1 cellular context compared by ENCODE assay signal in the genomic region with DNA sequence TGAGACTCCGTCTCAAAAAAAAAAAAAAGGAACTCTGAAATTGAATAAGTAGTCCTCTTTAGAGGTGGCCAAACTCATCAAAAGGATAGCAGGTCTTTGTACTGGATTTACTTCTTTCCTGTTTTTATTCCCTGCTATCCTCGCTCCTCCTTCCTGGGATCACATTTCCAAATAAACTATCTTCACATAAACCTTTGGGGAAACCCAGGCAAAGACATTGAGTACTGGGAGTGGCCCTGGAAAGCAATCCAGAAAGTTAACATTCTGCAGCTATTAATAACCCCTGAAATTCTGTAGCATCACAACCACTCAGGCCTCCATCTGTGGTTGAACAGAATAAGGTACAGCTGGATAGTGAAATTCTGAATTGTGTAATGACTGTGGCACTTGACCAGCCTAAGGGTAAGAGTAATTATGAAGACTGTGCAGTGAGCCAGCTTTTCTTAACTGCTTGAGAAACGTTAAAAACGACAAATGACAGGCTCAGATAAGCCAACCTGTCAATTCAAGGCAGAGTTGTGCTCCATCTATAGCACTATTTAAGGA.
TF ChIP-seq lines count a peak whose summit lies in the region.

No MANE protein-coding gene starts in this region.

TF ChIP-seq in GM12878, 131 proteins besides CTCF, POLR2A, EP300 and RAD21 (continued from another document and continues in another):
- TF ChIP-seq, protein P1, sequence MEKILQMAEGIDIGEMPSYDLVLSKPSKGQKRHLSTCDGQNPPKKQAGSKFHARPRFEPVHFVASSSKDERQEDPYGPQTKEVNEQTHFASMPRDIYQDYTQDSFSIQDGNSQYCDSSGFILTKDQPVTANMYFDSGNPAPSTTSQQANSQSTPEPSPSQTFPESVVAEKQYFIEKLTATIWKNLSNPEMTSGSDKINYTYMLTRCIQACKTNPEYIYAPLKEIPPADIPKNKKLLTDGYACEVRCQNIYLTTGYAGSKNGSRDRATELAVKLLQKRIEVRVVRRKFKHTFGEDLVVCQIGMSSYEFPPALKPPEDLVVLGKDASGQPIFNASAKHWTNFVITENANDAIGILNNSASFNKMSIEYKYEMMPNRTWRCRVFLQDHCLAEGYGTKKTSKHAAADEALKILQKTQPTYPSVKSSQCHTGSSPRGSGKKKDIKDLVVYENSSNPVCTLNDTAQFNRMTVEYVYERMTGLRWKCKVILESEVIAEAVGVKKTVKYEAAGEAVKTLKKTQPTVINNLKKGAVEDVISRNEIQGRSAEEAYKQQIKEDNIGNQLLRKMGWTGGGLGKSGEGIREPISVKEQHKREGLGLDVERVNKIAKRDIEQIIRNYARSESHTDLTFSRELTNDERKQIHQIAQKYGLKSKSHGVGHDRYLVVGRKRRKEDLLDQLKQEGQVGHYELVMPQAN (conservative IDR thresholded peaks at IDR 0.05) = no peak
- TF ChIP-seq, protein P2, sequence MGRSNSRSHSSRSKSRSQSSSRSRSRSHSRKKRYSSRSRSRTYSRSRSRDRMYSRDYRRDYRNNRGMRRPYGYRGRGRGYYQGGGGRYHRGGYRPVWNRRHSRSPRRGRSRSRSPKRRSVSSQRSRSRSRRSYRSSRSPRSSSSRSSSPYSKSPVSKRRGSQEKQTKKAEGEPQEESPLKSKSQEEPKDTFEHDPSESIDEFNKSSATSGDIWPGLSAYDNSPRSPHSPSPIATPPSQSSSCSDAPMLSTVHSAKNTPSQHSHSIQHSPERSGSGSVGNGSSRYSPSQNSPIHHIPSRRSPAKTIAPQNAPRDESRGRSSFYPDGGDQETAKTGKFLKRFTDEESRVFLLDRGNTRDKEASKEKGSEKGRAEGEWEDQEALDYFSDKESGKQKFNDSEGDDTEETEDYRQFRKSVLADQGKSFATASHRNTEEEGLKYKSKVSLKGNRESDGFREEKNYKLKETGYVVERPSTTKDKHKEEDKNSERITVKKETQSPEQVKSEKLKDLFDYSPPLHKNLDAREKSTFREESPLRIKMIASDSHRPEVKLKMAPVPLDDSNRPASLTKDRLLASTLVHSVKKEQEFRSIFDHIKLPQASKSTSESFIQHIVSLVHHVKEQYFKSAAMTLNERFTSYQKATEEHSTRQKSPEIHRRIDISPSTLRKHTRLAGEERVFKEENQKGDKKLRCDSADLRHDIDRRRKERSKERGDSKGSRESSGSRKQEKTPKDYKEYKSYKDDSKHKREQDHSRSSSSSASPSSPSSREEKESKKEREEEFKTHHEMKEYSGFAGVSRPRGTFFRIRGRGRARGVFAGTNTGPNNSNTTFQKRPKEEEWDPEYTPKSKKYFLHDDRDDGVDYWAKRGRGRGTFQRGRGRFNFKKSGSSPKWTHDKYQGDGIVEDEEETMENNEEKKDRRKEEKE (IDR thresholded peaks at IDR 0.05) = no peak
- no peak for TF ChIP-seq CHD2 (IDR thresholded peaks at IDR 0.05; ENCODE audit: borderline replicate concordance, low read depth, low read length)
- TF ChIP-seq, protein P3, sequence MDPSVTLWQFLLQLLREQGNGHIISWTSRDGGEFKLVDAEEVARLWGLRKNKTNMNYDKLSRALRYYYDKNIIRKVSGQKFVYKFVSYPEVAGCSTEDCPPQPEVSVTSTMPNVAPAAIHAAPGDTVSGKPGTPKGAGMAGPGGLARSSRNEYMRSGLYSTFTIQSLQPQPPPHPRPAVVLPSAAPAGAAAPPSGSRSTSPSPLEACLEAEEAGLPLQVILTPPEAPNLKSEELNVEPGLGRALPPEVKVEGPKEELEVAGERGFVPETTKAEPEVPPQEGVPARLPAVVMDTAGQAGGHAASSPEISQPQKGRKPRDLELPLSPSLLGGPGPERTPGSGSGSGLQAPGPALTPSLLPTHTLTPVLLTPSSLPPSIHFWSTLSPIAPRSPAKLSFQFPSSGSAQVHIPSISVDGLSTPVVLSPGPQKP (IDR thresholded peaks at IDR 0.05; ENCODE audit: low read depth, low read length) = no peak
- TF ChIP-seq, protein P4, sequence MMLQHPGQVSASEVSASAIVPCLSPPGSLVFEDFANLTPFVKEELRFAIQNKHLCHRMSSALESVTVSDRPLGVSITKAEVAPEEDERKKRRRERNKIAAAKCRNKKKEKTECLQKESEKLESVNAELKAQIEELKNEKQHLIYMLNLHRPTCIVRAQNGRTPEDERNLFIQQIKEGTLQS (IDR thresholded peaks at IDR 0.05; ENCODE audit: borderline replicate concordance, extremely low read depth, low read depth, low read length) = no peak
- no peak for TF ChIP-seq GATAD2B (conservative IDR thresholded peaks at IDR 0.05; ENCODE audit: low read depth)
- TF ChIP-seq JUNB (IDR thresholded peaks at IDR 0.05) = peak; percentile 54
- TF ChIP-seq BHLHE40 (IDR thresholded peaks at IDR 0.05; ENCODE audit: borderline replicate concordance in 1 of 2, low read depth in 2 of 2, low read length in 1 of 2) = no peak
- peak; percentile 81 for TF ChIP-seq EED (IDR thresholded peaks at IDR 0.05; ENCODE audit: low read depth)
- no peak for TF ChIP-seq ZNF384 (IDR thresholded peaks at IDR 0.05; ENCODE audit: borderline replicate concordance, low read depth, low read length)
- 0 out of 2 replicates have a peak, but pooled peaks have one; percentile 22 for TF ChIP-seq MEF2A (IDR thresholded peaks at IDR 0.05; ENCODE audit: insufficient read depth, low read depth, low read length)
- TF ChIP-seq MTA2 (IDR thresholded peaks at IDR 0.05; ENCODE audit: low read depth) = no peak
- TF ChIP-seq SREBF2 (IDR thresholded peaks at IDR 0.05; ENCODE audit: low read length) = no peak
- TF ChIP-seq GABPA (IDR thresholded peaks at IDR 0.05; ENCODE audit: low read depth) = no peak
- no peak for TF ChIP-seq SMC3 (IDR thresholded peaks at IDR 0.05; ENCODE audit: borderline replicate concordance, low read length)
- TF ChIP-seq, protein P5, sequence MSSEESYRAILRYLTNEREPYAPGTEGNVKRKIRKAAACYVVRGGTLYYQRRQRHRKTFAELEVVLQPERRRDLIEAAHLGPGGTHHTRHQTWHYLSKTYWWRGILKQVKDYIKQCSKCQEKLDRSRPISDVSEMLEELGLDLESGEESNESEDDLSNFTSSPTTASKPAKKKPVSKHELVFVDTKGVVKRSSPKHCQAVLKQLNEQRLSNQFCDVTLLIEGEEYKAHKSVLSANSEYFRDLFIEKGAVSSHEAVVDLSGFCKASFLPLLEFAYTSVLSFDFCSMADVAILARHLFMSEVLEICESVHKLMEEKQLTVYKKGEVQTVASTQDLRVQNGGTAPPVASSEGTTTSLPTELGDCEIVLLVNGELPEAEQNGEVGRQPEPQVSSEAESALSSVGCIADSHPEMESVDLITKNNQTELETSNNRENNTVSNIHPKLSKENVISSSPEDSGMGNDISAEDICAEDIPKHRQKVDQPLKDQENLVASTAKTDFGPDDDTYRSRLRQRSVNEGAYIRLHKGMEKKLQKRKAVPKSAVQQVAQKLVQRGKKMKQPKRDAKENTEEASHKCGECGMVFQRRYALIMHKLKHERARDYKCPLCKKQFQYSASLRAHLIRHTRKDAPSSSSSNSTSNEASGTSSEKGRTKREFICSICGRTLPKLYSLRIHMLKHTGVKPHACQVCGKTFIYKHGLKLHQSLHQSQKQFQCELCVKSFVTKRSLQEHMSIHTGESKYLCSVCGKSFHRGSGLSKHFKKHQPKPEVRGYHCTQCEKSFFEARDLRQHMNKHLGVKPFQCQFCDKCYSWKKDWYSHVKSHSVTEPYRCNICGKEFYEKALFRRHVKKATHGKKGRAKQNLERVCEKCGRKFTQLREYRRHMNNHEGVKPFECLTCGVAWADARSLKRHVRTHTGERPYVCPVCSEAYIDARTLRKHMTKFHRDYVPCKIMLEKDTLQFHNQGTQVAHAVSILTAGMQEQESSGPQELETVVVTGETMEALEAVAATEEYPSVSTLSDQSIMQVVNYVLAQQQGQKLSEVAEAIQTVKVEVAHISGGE (CRISPR knock-in tag; IDR thresholded peaks at IDR 0.05) = no peak
- no peak for TF ChIP-seq SUPT20H (IDR thresholded peaks at IDR 0.05; ENCODE audit: borderline replicate concordance, control insufficient read depth, low read depth, low read length)
- no peak for TF ChIP-seq IRF4 (IDR thresholded peaks at IDR 0.05; ENCODE audit: low read depth, low read length)
- no peak for TF ChIP-seq BRCA1 (IDR thresholded peaks at IDR 0.05; ENCODE audit: low read depth, low read length)
- no peak for TF ChIP-seq CBFB (IDR thresholded peaks at IDR 0.05; ENCODE audit: low read depth)
- TF ChIP-seq POU2F2 (IDR thresholded peaks at IDR 0.05; ENCODE audit: borderline replicate concordance, low read depth, low read length) = no peak
- TF ChIP-seq BCL3 (IDR thresholded peaks at IDR 0.05; ENCODE audit: borderline replicate concordance, insufficient read depth, low read depth, low read length, poor library complexity, severe bottlenecking) = no peak
- no peak for TF ChIP-seq IKZF1 (conservative IDR thresholded peaks at IDR 0.05)
- no peak for TF ChIP-seq POLR2AphosphoS5 (IDR thresholded peaks at IDR 0.05; ENCODE audit: low read length)
- no peak for TF ChIP-seq CBX3 (IDR thresholded peaks at IDR 0.05; ENCODE audit: borderline replicate concordance, low read depth)
- no peak for TF ChIP-seq PML (IDR thresholded peaks at IDR 0.05; ENCODE audit: low read length)
- TF ChIP-seq ZNF274 (IDR thresholded peaks at IDR 0.05; ENCODE audit: insufficient read depth, insufficient read length) = no peak
- TF ChIP-seq TCF7 (IDR thresholded peaks at IDR 0.05; ENCODE audit: borderline replicate concordance) = no peak
- TF ChIP-seq HDAC6 (IDR thresholded peaks at IDR 0.05; ENCODE audit: unreplicated experiment) = no peak
- no peak for TF ChIP-seq E2F4 (IDR thresholded peaks at IDR 0.05; ENCODE audit: low read depth, low read length)
- TF ChIP-seq MEF2B (IDR thresholded peaks at IDR 0.05; ENCODE audit: partially characterized antibody, poor library complexity, severe bottlenecking) = no peak
- no peak for TF ChIP-seq SIX5 (IDR thresholded peaks at IDR 0.05; ENCODE audit: low read depth, low read length, severe bottlenecking)
- TF ChIP-seq NFYA (IDR thresholded peaks at IDR 0.05; ENCODE audit: borderline replicate concordance, low read depth, low read length) = no peak
- no peak for TF ChIP-seq SUZ12 (IDR thresholded peaks at IDR 0.05; ENCODE audit: unreplicated experiment)
- TF ChIP-seq POLR2AphosphoS2 (IDR thresholded peaks at IDR 0.05; ENCODE audit: low read depth, low read length) = no peak
- TF ChIP-seq NFIC (IDR thresholded peaks at IDR 0.05; ENCODE audit: low read depth, low read length) = peak; percentile 43; the same call in 1 of the 2 replicates
- peak; percentile 80 for TF ChIP-seq RUNX3 (IDR thresholded peaks at IDR 0.05; ENCODE audit: low read length)
- no peak for TF ChIP-seq FOS (IDR thresholded peaks at IDR 0.05; ENCODE audit: borderline replicate concordance, extremely low read depth, insufficient read length)
- TF ChIP-seq TARDBP (IDR thresholded peaks at IDR 0.05; ENCODE audit: borderline replicate concordance) = no peak
- TF ChIP-seq ZNF207 (IDR thresholded peaks at IDR 0.05; ENCODE audit: borderline replicate concordance) = no peak
- no peak for TF ChIP-seq RELA (IDR thresholded peaks at IDR 0.05; ENCODE audit: borderline replicate concordance, partially characterized antibody)
- TF ChIP-seq, protein P6, sequence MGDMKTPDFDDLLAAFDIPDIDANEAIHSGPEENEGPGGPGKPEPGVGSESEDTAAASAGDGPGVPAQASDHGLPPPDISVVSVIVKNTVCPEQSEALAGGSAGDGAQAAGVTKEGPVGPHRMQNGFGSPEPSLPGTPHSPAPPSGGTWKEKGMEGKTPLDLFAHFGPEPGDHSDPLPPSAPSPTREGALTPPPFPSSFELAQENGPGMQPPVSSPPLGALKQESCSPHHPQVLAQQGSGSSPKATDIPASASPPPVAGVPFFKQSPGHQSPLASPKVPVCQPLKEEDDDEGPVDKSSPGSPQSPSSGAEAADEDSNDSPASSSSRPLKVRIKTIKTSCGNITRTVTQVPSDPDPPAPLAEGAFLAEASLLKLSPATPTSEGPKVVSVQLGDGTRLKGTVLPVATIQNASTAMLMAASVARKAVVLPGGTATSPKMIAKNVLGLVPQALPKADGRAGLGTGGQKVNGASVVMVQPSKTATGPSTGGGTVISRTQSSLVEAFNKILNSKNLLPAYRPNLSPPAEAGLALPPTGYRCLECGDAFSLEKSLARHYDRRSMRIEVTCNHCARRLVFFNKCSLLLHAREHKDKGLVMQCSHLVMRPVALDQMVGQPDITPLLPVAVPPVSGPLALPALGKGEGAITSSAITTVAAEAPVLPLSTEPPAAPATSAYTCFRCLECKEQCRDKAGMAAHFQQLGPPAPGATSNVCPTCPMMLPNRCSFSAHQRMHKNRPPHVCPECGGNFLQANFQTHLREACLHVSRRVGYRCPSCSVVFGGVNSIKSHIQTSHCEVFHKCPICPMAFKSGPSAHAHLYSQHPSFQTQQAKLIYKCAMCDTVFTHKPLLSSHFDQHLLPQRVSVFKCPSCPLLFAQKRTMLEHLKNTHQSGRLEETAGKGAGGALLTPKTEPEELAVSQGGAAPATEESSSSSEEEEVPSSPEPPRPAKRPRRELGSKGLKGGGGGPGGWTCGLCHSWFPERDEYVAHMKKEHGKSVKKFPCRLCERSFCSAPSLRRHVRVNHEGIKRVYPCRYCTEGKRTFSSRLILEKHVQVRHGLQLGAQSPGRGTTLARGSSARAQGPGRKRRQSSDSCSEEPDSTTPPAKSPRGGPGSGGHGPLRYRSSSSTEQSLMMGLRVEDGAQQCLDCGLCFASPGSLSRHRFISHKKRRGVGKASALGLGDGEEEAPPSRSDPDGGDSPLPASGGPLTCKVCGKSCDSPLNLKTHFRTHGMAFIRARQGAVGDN (IDR thresholded peaks at IDR 0.05) = no peak
- TF ChIP-seq EZH2 (IDR thresholded peaks at IDR 0.05; ENCODE audit: borderline replicate concordance, control insufficient read depth, low read depth, low read length) = no peak
- TF ChIP-seq TCF12 (IDR thresholded peaks at IDR 0.05; ENCODE audit: low read depth, low read length) = 0 out of 2 replicates have a peak, but pooled peaks have one; percentile 18
- TF ChIP-seq BCL11A (IDR thresholded peaks at IDR 0.05; ENCODE audit: low read depth, low read length) = no peak
- peak; percentile 56; the same call in 1 of the 2 replicates for TF ChIP-seq ZBED1 (IDR thresholded peaks at IDR 0.05; ENCODE audit: borderline replicate concordance)
- TF ChIP-seq RCOR1 (conservative IDR thresholded peaks at IDR 0.05; ENCODE audit: low read depth, low read length) = no peak
